Comparison of ENCODE assay signal across 1 cellular context in the genomic region with DNA sequence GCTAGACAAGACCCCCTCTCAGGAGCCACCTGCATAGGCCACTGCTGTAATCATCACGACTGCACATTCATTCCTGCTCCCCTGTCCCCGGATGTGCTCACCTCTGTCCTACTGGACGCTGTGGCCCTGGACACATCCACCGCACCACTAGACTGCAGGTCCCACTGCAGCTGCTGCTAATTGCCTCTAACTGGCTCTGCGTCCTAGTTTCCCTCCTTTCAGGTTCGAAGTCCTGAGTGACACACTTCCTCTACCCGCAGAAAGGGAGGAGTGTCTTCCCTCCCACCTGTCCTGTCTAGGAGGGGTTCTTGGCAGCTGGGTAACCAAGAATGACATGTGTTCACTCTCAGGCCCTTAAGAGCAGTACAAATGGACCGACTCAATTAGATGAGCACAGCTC.
TF ChIP-seq lines count a peak whose summit lies in the region.

No MANE protein-coding gene starts in this region.

TF ChIP-seq in GM23338, 12 proteins besides CTCF, POLR2A, EP300 and RAD21 (continued from another document):
- TF ChIP-seq, protein P1, sequence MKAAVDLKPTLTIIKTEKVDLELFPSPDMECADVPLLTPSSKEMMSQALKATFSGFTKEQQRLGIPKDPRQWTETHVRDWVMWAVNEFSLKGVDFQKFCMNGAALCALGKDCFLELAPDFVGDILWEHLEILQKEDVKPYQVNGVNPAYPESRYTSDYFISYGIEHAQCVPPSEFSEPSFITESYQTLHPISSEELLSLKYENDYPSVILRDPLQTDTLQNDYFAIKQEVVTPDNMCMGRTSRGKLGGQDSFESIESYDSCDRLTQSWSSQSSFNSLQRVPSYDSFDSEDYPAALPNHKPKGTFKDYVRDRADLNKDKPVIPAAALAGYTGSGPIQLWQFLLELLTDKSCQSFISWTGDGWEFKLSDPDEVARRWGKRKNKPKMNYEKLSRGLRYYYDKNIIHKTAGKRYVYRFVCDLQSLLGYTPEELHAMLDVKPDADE (IDR thresholded peaks at IDR 0.05): no peak
- TF ChIP-seq EZH2 (IDR thresholded peaks at IDR 0.05; ENCODE audit: low read depth, unreplicated experiment) (no peak), NANOG (IDR thresholded peaks at IDR 0.05; ENCODE audit: borderline replicate concordance) (no peak), JUNB (IDR thresholded peaks at IDR 0.05; ENCODE audit: unreplicated experiment) (no peak)
